ENCODE assay signal across 1 cellular context in genomic region chr22:37777122-37777687, GRCh38.
TF ChIP-seq lines count a peak whose summit lies in the region.

No MANE protein-coding gene starts in this region.

TF ChIP-seq in K562, 482 proteins besides CTCF, POLR2A, EP300 and RAD21 (continued from another document and continues in another):
- TF ChIP-seq REST (CRISPR knock-in tag; IDR thresholded peaks at IDR 0.05; ENCODE audit: low read depth) (no peak), IFI16 (CRISPR knock-in tag; IDR thresholded peaks at IDR 0.05) (no peak), NUFIP1 (IDR thresholded peaks at IDR 0.05; ENCODE audit: partially characterized antibody) (no peak), ZSCAN29 (IDR thresholded peaks at IDR 0.05) (no peak), MAX (CRISPR knock-in tag; IDR thresholded peaks at IDR 0.05) (peak; percentile 84), ZNF174 (CRISPR knock-in tag; IDR thresholded peaks at IDR 0.05) (no peak), EGR1 (conservative IDR thresholded peaks at IDR 0.05) (peak; percentile 34; the same call in 1 of the 2 replicates), TAF15 (IDR thresholded peaks at IDR 0.05; ENCODE audit: low read depth, low read length) (no peak), KDM1A (IDR thresholded peaks at IDR 0.05) (peak; percentile 96; a peak in 3 of 4 replicates), KLF16 (IDR thresholded peaks at IDR 0.05) (no peak), TAF9B (IDR thresholded peaks at IDR 0.05; ENCODE audit: partially characterized antibody) (no peak), ZNF717 (CRISPR knock-in tag; IDR thresholded peaks at IDR 0.05) (no peak), STAT5A (IDR thresholded peaks at IDR 0.05; ENCODE audit: borderline replicate concordance, low read length) (no peak), ZNF384 (IDR thresholded peaks at IDR 0.05; ENCODE audit: low read depth, low read length) (0 out of 2 replicates have a peak, but pooled peaks have one; percentile 12), NR2C2 (CRISPR knock-in tag; IDR thresholded peaks at IDR 0.05) (no peak), NR2C2 (tag; IDR thresholded peaks at IDR 0.05) (no peak), E2F3 (CRISPR knock-in tag; IDR thresholded peaks at IDR 0.05) (no peak), LCOR (CRISPR knock-in tag; IDR thresholded peaks at IDR 0.05) (0 out of 2 replicates have a peak, but pooled peaks have one; percentile 29), SETDB1 (IDR thresholded peaks at IDR 0.05; ENCODE audit: low read length) (no peak), FOXJ3 (CRISPR knock-in tag; IDR thresholded peaks at IDR 0.05) (no peak), ZNF41 (CRISPR knock-in tag; conservative IDR thresholded peaks at IDR 0.05) (no peak), ELF4 (CRISPR knock-in tag; IDR thresholded peaks at IDR 0.05) (no peak), MCM3 (IDR thresholded peaks at IDR 0.05) (no peak), ZC3H4 (CRISPR knock-in tag; IDR thresholded peaks at IDR 0.05; ENCODE audit: borderline replicate concordance) (no peak), TEAD4 (IDR thresholded peaks at IDR 0.05; ENCODE audit: low read length) (peak; percentile 42; the same call in 1 of the 2 replicates), TEAD4 (CRISPR knock-in tag; IDR thresholded peaks at IDR 0.05; ENCODE audit: borderline replicate concordance) (no peak), ZNF133 (CRISPR knock-in tag; IDR thresholded peaks at IDR 0.05) (no peak), TCF3 (CRISPR knock-in tag; IDR thresholded peaks at IDR 0.05) (peak; percentile 65), KDM4B (IDR thresholded peaks at IDR 0.05; ENCODE audit: borderline replicate concordance in 2 of 2, low read depth in 1 of 2) (no peak), PURB (CRISPR knock-in tag; IDR thresholded peaks at IDR 0.05; ENCODE audit: low read depth) (no peak), TRIM24 (IDR thresholded peaks at IDR 0.05) (peak in 1 of 2 experiments; percentile 30; a peak in 1 of 4 replicates), ARID1B (IDR thresholded peaks at IDR 0.05) (peak; percentile 35; the same call in 1 of the 2 replicates), TEAD1 (CRISPR knock-in tag; IDR thresholded peaks at IDR 0.05) (0 out of 4 replicates have a peak, but pooled peaks of 1 of the 2 experiments have one; percentile 23), HDAC1 (IDR thresholded peaks at IDR 0.05) (peak in 1 of 2 experiments; percentile 64; a peak in 1 of 4 replicates), SP1 (CRISPR knock-in tag; IDR thresholded peaks at IDR 0.05) (no peak), NFIC (IDR thresholded peaks at IDR 0.05) (0 out of 2 replicates have a peak, but pooled peaks have one; percentile 14), CBX2 (IDR thresholded peaks at IDR 0.05; ENCODE audit: insufficient read depth, low read length, poor library complexity, severe bottlenecking) (no peak), ZNF12 (CRISPR knock-in tag; IDR thresholded peaks at IDR 0.05) (no peak), BRF1 (IDR thresholded peaks at IDR 0.05; ENCODE audit: borderline replicate concordance, extremely low read depth, insufficient read length) (no peak), GATA2 (CRISPR knock-in tag; IDR thresholded peaks at IDR 0.05) (peak; percentile 20; the same call in 1 of the 2 replicates), RBM25 (IDR thresholded peaks at IDR 0.05; ENCODE audit: low read depth, low read length, severe bottlenecking) (peak; percentile 69), FOXP1 (CRISPR knock-in tag; IDR thresholded peaks at IDR 0.05) (no peak), POLR2AphosphoS5 (IDR thresholded peaks at IDR 0.05; ENCODE audit: control insufficient read depth, insufficient read depth, low read depth, low read length) (no peak), ZNF280B (CRISPR knock-in tag; IDR thresholded peaks at IDR 0.05) (no peak), ADNP (tag; IDR thresholded peaks at IDR 0.05) (0 out of 2 replicates have a peak, but pooled peaks have one; percentile 16), MCM5 (IDR thresholded peaks at IDR 0.05; ENCODE audit: low read depth) (no peak), ZNF239 (CRISPR knock-in tag; IDR thresholded peaks at IDR 0.05) (no peak), CREB3 (tag; conservative IDR thresholded peaks at IDR 0.05; ENCODE audit: low read depth) (no peak), NBN (IDR thresholded peaks at IDR 0.05; ENCODE audit: low read depth) (no peak), ESRRA (IDR thresholded peaks at IDR 0.05; ENCODE audit: borderline replicate concordance, low read depth) (0 out of 2 replicates have a peak, but pooled peaks have one; percentile 22), GTF2A2 (tag; IDR thresholded peaks at IDR 0.05) (no peak), HDAC6 (IDR thresholded peaks at IDR 0.05; ENCODE audit: low read depth, low read length) (no peak)
- TF ChIP-seq, protein P1, sequence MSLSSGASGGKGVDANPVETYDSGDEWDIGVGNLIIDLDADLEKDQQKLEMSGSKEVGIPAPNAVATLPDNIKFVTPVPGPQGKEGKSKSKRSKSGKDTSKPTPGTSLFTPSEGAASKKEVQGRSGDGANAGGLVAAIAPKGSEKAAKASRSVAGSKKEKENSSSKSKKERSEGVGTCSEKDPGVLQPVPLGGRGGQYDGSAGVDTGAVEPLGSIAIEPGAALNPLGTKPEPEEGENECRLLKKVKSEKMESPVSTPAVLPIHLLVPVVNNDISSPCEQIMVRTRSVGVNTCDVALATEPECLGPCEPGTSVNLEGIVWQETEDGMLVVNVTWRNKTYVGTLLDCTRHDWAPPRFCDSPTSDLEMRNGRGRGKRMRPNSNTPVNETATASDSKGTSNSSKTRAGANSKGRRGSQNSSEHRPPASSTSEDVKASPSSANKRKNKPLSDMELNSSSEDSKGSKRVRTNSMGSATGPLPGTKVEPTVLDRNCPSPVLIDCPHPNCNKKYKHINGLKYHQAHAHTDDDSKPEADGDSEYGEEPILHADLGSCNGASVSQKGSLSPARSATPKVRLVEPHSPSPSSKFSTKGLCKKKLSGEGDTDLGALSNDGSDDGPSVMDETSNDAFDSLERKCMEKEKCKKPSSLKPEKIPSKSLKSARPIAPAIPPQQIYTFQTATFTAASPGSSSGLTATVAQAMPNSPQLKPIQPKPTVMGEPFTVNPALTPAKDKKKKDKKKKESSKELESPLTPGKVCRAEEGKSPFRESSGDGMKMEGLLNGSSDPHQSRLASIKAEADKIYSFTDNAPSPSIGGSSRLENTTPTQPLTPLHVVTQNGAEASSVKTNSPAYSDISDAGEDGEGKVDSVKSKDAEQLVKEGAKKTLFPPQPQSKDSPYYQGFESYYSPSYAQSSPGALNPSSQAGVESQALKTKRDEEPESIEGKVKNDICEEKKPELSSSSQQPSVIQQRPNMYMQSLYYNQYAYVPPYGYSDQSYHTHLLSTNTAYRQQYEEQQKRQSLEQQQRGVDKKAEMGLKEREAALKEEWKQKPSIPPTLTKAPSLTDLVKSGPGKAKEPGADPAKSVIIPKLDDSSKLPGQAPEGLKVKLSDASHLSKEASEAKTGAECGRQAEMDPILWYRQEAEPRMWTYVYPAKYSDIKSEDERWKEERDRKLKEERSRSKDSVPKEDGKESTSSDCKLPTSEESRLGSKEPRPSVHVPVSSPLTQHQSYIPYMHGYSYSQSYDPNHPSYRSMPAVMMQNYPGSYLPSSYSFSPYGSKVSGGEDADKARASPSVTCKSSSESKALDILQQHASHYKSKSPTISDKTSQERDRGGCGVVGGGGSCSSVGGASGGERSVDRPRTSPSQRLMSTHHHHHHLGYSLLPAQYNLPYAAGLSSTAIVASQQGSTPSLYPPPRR (CRISPR knock-in tag; IDR thresholded peaks at IDR 0.05; ENCODE audit: borderline replicate concordance) = no peak
- TF ChIP-seq, protein P2, sequence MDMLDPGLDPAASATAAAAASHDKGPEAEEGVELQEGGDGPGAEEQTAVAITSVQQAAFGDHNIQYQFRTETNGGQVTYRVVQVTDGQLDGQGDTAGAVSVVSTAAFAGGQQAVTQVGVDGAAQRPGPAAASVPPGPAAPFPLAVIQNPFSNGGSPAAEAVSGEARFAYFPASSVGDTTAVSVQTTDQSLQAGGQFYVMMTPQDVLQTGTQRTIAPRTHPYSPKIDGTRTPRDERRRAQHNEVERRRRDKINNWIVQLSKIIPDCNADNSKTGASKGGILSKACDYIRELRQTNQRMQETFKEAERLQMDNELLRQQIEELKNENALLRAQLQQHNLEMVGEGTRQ (CRISPR knock-in tag; IDR thresholded peaks at IDR 0.05) = peak; percentile 39
- TF ChIP-seq, protein P3, sequence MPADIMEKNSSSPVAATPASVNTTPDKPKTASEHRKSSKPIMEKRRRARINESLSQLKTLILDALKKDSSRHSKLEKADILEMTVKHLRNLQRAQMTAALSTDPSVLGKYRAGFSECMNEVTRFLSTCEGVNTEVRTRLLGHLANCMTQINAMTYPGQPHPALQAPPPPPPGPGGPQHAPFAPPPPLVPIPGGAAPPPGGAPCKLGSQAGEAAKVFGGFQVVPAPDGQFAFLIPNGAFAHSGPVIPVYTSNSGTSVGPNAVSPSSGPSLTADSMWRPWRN (IDR thresholded peaks at IDR 0.05; ENCODE audit: low read depth) = peak; percentile 62; the same call in 1 of the 2 replicates
- TF ChIP-seq, protein P4, sequence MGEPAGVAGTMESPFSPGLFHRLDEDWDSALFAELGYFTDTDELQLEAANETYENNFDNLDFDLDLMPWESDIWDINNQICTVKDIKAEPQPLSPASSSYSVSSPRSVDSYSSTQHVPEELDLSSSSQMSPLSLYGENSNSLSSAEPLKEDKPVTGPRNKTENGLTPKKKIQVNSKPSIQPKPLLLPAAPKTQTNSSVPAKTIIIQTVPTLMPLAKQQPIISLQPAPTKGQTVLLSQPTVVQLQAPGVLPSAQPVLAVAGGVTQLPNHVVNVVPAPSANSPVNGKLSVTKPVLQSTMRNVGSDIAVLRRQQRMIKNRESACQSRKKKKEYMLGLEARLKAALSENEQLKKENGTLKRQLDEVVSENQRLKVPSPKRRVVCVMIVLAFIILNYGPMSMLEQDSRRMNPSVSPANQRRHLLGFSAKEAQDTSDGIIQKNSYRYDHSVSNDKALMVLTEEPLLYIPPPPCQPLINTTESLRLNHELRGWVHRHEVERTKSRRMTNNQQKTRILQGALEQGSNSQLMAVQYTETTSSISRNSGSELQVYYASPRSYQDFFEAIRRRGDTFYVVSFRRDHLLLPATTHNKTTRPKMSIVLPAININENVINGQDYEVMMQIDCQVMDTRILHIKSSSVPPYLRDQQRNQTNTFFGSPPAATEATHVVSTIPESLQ (CRISPR knock-in tag; IDR thresholded peaks at IDR 0.05) = no peak
- TF ChIP-seq, protein P5, sequence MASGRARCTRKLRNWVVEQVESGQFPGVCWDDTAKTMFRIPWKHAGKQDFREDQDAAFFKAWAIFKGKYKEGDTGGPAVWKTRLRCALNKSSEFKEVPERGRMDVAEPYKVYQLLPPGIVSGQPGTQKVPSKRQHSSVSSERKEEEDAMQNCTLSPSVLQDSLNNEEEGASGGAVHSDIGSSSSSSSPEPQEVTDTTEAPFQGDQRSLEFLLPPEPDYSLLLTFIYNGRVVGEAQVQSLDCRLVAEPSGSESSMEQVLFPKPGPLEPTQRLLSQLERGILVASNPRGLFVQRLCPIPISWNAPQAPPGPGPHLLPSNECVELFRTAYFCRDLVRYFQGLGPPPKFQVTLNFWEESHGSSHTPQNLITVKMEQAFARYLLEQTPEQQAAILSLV (tag; IDR thresholded peaks at IDR 0.05) = no peak
